ENCODE assay signal across 8 cellular contexts in the genomic region with DNA sequence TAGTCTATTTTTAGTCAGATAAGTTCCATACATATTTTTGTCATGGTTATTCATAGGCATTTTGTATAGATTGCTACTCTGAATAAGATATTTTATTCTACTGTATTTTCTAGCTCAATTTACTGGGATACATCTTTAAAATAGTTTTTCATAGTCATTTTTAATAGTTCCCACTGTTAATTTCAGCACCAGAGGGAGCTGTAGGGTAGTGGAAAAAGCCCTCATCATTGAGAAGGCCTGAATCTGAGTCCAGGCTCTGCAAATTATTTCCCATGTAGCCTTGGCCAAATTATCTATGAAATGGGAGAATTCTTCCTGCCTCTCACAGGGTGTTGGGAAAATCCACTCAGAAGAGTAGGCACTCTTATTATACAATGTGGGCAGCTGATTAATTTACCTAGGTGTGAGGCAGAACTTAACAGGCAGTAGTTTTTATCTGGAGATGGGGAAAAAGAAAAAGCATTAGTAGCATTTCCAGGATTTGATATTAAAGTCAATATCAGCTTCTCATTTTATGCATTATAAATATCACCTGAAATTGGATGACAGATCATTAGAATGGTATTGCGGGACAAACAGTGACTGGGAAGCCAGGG.
DNase-seq lines count a peak whose midpoint lies in the region; ATAC-seq, FAIRE-seq and TF ChIP-seq lines count a peak whose summit lies in the region.

No MANE protein-coding gene starts in this region.

- no peak for FAIRE-seq in kidney (lab: Jason Lieb, UNC)

- H3K27ac ChIP-seq in kidney (ENCODE audit: low read depth in 2 of 2, low read length in 2 of 2), result no peak overlapping the region

- H3K9me3 Mint-ChIP-seq in natural killer cell treated with Interleukin-12 subunit alpha and Interleukin-12 subunit beta and Interleukin-15 and Interleukin-18, amount 100 ng/mL, for 72 hours, result peaks cover 2% of the 10 kb centered on the region

- H3K4me1 Mint-ChIP-seq in natural killer cell treated with Interleukin-12 subunit alpha and Interleukin-12 subunit beta and Interleukin-15 and Interleukin-18, amount 100 ng/mL, for 72 hours (ENCODE audit: low read depth in 2 of 2), result no peaks in the 10 kb centered on the region

- no peak overlapping the region for H3K9ac ChIP-seq in kidney (ENCODE audit: low read length in 2 of 2)

- TF ChIP-seq POLR2A in NB4 (IDR thresholded peaks at IDR 0.05; ENCODE audit: extremely low read depth, insufficient read length), result no peak

- no peak overlapping the region for H3K4me3 Mint-ChIP-seq in natural killer cell treated with Interleukin-12 subunit alpha and Interleukin-12 subunit beta and Interleukin-15 and Interleukin-18, amount 100 ng/mL, for 72 hours

- no peak overlapping the region for H3K27ac Mint-ChIP-seq in natural killer cell treated with Interleukin-12 subunit alpha and Interleukin-12 subunit beta and Interleukin-15 and Interleukin-18, amount 100 ng/mL, for 72 hours

- intact Hi-C loops in kidney (cut with DNase I), result no loop called here

- no peak for ATAC-seq in GM19452 (IDR thresholded peaks at IDR 0.05; ENCODE audit: unreplicated experiment)
- ATAC-seq in natural killer cell treated with Interleukin-12 subunit alpha and Interleukin-12 subunit beta and Interleukin-15 and Interleukin-18, amount 100 ng/mL, for 72 hours, result no peak

- no peak overlapping the region for H3K4me3 ChIP-seq in NB4 (ENCODE audit: low read depth, low read length)
- H3K4me3 ChIP-seq in kidney (ENCODE audit: low read length in 2 of 2), result no peak overlapping the region

- TF ChIP-seq CTCF in NB4 (IDR thresholded peaks at IDR 0.05; ENCODE audit: low read depth, low read length) (peak; percentile 24), kidney (IDR thresholded peaks at IDR 0.05; ENCODE audit: borderline replicate concordance, extremely low read depth, insufficient read depth) (peak; percentile 31)

- H3K36me3 Mint-ChIP-seq in natural killer cell treated with Interleukin-12 subunit alpha and Interleukin-12 subunit beta and Interleukin-15 and Interleukin-18, amount 100 ng/mL, for 72 hours, result no peaks in the 10 kb centered on the region

- H3K27me3 Mint-ChIP-seq in natural killer cell treated with Interleukin-12 subunit alpha and Interleukin-12 subunit beta and Interleukin-15 and Interleukin-18, amount 100 ng/mL, for 72 hours, result no peaks in the 10 kb centered on the region

- DNase-seq in GM04504 (ENCODE audit: low read depth) (peak; percentile 4), NB4 (ENCODE audit: low read depth) (peak; percentile 67), amniotic epithelial cell (ENCODE audit: low read depth) (peak; percentile 26), kidney (no peak), DMS79 (lab: John Stamatoyannopoulos, UW) (no peak)
- DNase-seq in natural killer cell treated with Interleukin-12 subunit alpha and Interleukin-12 subunit beta and Interleukin-15 and Interleukin-18, amount 100 ng/mL, for 72 hours (ENCODE audit: low spot score), result no peak
- DNase-seq in activated CD4-positive, alpha-beta T cell treated with anti-CD3 and anti-CD28 coated beads, Interleukin-2, amount 50 U/mL, for 48 hours, result no peak

- no peaks in the 10 kb centered on the region for H3K36me3 ChIP-seq in kidney (ENCODE audit: control insufficient read depth in 1 of 2, insufficient read depth in 2 of 2, low read length in 2 of 2)

- no peaks in the 10 kb centered on the region for H3K9me3 ChIP-seq in kidney (ENCODE audit: control insufficient read depth in 1 of 2, low read length in 2 of 2)

- H3K4me1 ChIP-seq in kidney (ENCODE audit: control insufficient read depth in 1 of 2, insufficient read depth in 1 of 2, low read depth in 1 of 2, low read length in 2 of 2), result no peaks in the 10 kb centered on the region

Comparison
In these comparisons a context has a peak if more than half of its experiments do, and no peak if none do; other contexts are left out.
1. DNase-seq: peak in GM04504 (single experiment), NB4 (single experiment) and amniotic epithelial cell (single experiment); none in kidney (single experiment), natural killer cell treated with Interleukin-12 subunit alpha and Interleukin-12 subunit beta and Interleukin-15 and Interleukin-18, amount 100 ng/mL, for 72 hours (single experiment), activated CD4-positive, alpha-beta T cell treated with anti-CD3 and anti-CD28 coated beads, Interleukin-2, amount 50 U/mL, for 48 hours (0 of 2) and DMS79 (single experiment).